24 cellular contexts compared by ENCODE assay signal in the genomic region with DNA sequence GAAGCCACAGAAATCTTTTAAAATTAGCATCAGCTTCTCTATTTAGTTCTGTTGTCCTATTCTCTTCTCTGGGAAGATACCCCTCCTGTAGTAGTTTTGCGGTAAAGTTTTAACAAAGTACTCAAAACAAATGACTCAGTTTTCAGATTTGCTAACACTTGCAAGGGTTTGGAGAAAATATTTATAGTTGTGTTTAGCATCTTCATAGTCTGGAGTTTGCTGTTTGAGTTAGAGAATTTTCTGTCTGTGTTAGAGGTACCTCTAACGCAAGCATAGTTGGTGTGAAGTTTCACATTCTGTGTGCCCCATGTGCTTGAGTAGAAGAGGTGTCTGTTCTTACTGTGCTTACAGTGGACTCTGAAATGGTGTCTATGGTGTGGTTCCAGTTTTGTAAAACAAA. TPM values are rescaled to one million over a fixed set of nuclear protein-coding genes. Genes with fewer than 3 reads are reported as not detected.
A peak's percentile ranks its signal among the peaks of the same experiment; 100 is the strongest.
DNase-seq lines count a peak whose midpoint lies in the region; ATAC-seq, FAIRE-seq and TF ChIP-seq lines count a peak whose summit lies in the region.
"Had no signal": no experiment of that assay in that cellular context is flagged by ENCODE, and none has a peak within 500 bp of the region (broad histone marks: within the 10 kb centered on the region; RNA-seq: fewer than 3 reads in every experiment).

No MANE protein-coding gene starts in this region.

- H3K27ac Mint-ChIP-seq in endothelial cell (ENCODE audit: unreplicated experiment): no peak overlapping the region
- H3K27ac Mint-ChIP-seq: B cell; CD4-positive, CD25-positive, alpha-beta regulatory T cell; HFFc6 had no signal

- in situ Hi-C loops in gastrocnemius medialis (cut with MboI; ENCODE audit: low sequenced_read_pairs in 4 of 4): no loop called here

- TF ChIP-seq POLR2A in gastrocnemius medialis (IDR thresholded peaks at IDR 0.05) (no peak), vagina (IDR thresholded peaks at IDR 0.05) (no peak)

- H3K27me3 ChIP-seq in gastrocnemius medialis: no peaks in the 10 kb centered on the region
- no peaks in the 10 kb centered on the region for H3K27me3 ChIP-seq in vagina
- H3K27me3 ChIP-seq: BLaER1 treated with 17β-estradiol and CSF1 and Interleukin-3, amounts not matched to agents 10 nM and 100 nM had no signal

- no peak for FAIRE-seq in RCC 7860 (lab: Jason Lieb, UNC)
- FAIRE-seq: GM12878, GM19239, HepG2 had no signal

- no peak for ATAC-seq in gastrocnemius medialis
- no peak for ATAC-seq in GM19467 (IDR thresholded peaks at IDR 0.05; ENCODE audit: unreplicated experiment)
- ATAC-seq: GM12878, HCT116, HepG2 had no signal

- H3K36me3 Mint-ChIP-seq in endothelial cell (ENCODE audit: low read depth, unreplicated experiment): peaks cover 3% of the 10 kb centered on the region

- H3K9me3 Mint-ChIP-seq in endothelial cell (ENCODE audit: unreplicated experiment): no peaks in the 10 kb centered on the region
- H3K9me3 Mint-ChIP-seq: CD8-positive, alpha-beta memory T cell had no signal

- intact Hi-C loops in gastrocnemius medialis (cut with DNase I; ENCODE audit: low total_unique reads) (no loop called here), vagina (cut with DNase I) (no loop called here)

- no peaks in the 10 kb centered on the region for H3K27me3 Mint-ChIP-seq in endothelial cell (ENCODE audit: unreplicated experiment)
- H3K27me3 Mint-ChIP-seq: B cell; CD4-positive, CD25-positive, alpha-beta regulatory T cell; CD8-positive, alpha-beta memory T cell had no signal

- H3K4me3 Mint-ChIP-seq in endothelial cell (ENCODE audit: unreplicated experiment): no peak overlapping the region
- H3K4me3 Mint-ChIP-seq: B cell; CD4-positive, CD25-positive, alpha-beta regulatory T cell; CD8-positive, alpha-beta memory T cell; HFFc6 had no signal

- H3K36me3 ChIP-seq in gastrocnemius medialis (no peaks in the 10 kb centered on the region), vagina (no peaks in the 10 kb centered on the region)

- peaks cover 13% of the 10 kb centered on the region for H3K4me1 Mint-ChIP-seq in endothelial cell (ENCODE audit: unreplicated experiment)
- H3K4me1 Mint-ChIP-seq: B cell had no signal

- H3K9me3 ChIP-seq in gastrocnemius medialis (no peaks in the 10 kb centered on the region), vagina (no peaks in the 10 kb centered on the region)

- TF ChIP-seq CTCF in VCaP (conservative IDR thresholded peaks at IDR 0.05) (no peak), fibroblast of villous mesenchyme (IDR thresholded peaks at IDR 0.05; ENCODE audit: insufficient read depth, low read depth, low read length) (no peak), gastrocnemius medialis (IDR thresholded peaks at IDR 0.05 in 4 of 5, conservative IDR thresholded peaks at IDR 0.05 in 1 of 5) (no peak), vagina (IDR thresholded peaks at IDR 0.05) (no peak), endothelial cell (IDR thresholded peaks at IDR 0.05; ENCODE audit: unreplicated experiment) (no peak)

- H3K27ac ChIP-seq in VCaP (peak overlapping the region; percentile 87), caudate nucleus (ENCODE audit: low read depth, low read length) (peak overlapping the region; percentile 16), gastrocnemius medialis (peak overlapping the region; percentile 78 to 87 (median 84)), vagina (no peak overlapping the region)
- H3K27ac ChIP-seq: BLaER1 treated with 17β-estradiol and CSF1 and Interleukin-3, amounts not matched to agents 10 nM and 100 nM had no signal

- DNase-seq in caudate nucleus (lab: John Stamatoyannopoulos, UW) (no peak), fibroblast of villous mesenchyme (ENCODE audit: low read depth) (peak; percentile 75), gastrocnemius medialis (no peak), vagina (ENCODE audit: extremely low spot score in 2 of 2) (no peak), RCC 7860 (ENCODE audit: low spot score) (no peak), endothelial cell (ENCODE audit: low spot score) (no peak)
- DNase-seq: CD4-positive, CD25-positive, alpha-beta regulatory T cell; CD8-positive, alpha-beta memory T cell; COR-L47; DMS 273 treated with DMSO at 0.1 percent for 48 hours; DMS53; DND-41; EL; GOT3; H7; HFFc6 had no signal

- peaks cover 17 to 43% of the 10 kb centered on the region in 2 donors for H3K4me1 ChIP-seq in gastrocnemius medialis
- H3K4me1 ChIP-seq in vagina: peaks cover 6% of the 10 kb centered on the region

- H3K4me3 ChIP-seq in fibroblast of villous mesenchyme (ENCODE audit: low read depth, low read length) (no peak overlapping the region), gastrocnemius medialis (no peak overlapping the region), vagina (no peak overlapping the region)
- H3K4me3 ChIP-seq: BLaER1 treated with 17β-estradiol and CSF1 and Interleukin-3, amounts not matched to agents 10 nM and 100 nM; GM12878 had no signal

RNA-seq across cellular contexts. Expression of gene ANKRD9, which starts 36.0 kb away (rescaled TPM):
- total RNA-seq in fibroblast of villous mesenchyme: 16.4 and 26.4 TPM in 2 replicates
- 100 to 1,000 TPM; 155 to 450 (median 216) TPM for total RNA-seq in gastrocnemius medialis
- total RNA-seq in vagina: 34.6 TPM
- total RNA-seq in endothelial cell (ENCODE audit: unreplicated experiment): 9.4 TPM
